Comparison of ENCODE assay signal across 13 cellular contexts in the genomic region with DNA sequence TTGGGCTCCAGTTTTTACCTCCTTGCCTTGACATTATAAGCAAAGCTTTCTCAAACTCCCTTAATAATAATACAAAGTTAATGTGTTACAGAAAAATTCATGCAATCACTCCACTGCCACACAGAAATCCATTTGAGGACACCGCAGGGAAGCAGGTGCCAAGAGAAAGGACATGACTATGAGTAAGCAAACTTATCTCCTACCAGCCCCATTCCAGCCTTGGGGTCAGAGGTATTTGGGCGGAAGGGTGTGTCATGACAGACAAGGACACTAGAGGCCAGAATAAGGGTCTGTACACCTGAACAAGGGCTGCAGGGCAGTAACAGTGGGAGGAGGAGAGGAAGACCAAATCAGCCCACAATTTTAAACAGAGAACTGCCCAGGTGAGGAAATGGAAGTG. TPM values are rescaled to one million over a fixed set of nuclear protein-coding genes. Genes with fewer than 3 reads are reported as not detected.
A peak's percentile ranks its signal among the peaks of the same experiment; 100 is the strongest.
DNase-seq lines count a peak whose midpoint lies in the region; ATAC-seq and TF ChIP-seq lines count a peak whose summit lies in the region.
"Had no signal": no experiment of that assay in that cellular context is flagged by ENCODE, and none has a peak within 500 bp of the region (broad histone marks: within the 10 kb centered on the region; RNA-seq: fewer than 3 reads in every experiment).

No MANE protein-coding gene starts in this region.

- no peak overlapping the region for H2BK5ac ChIP-seq in mesenchymal stem cell (ENCODE audit: low read depth, low read length, poor library complexity, severe bottlenecking)

- no peak overlapping the region for H2BK120ac ChIP-seq in mesenchymal stem cell (ENCODE audit: low read depth, low read length)

- H3K9ac ChIP-seq in mesenchymal stem cell (ENCODE audit: low read length) = peak overlapping the region; percentile 33

- H2BK12ac ChIP-seq in mesenchymal stem cell (ENCODE audit: low read length in 2 of 2) = no peak overlapping the region

- H2BK15ac ChIP-seq in mesenchymal stem cell (ENCODE audit: low read depth, poor library complexity, severe bottlenecking) = no peak overlapping the region

- no peak overlapping the region for H2AK5ac ChIP-seq in mesenchymal stem cell (ENCODE audit: low read length, severe bottlenecking)

- 100% methylated on average over 1 of the region's 2 CpGs for WGBS in mesenchymal stem cell

- H3K27me3 Mint-ChIP-seq in activated naive CD4-positive, alpha-beta T cell treated with anti-CD3 and anti-CD28 coated beads, Interleukin-2, amount 50 U/mL, for 24 hours = no peaks in the 10 kb centered on the region
- no peaks in the 10 kb centered on the region for H3K27me3 Mint-ChIP-seq in activated naive CD8-positive, alpha-beta T cell treated with anti-CD3 and anti-CD28 coated beads, Interleukin-2, amount 10 ng/mL, durations not matched to agents 7 days and 5 days

- no peaks in the 10 kb centered on the region for H3K9me3 ChIP-seq in mesenchymal stem cell (ENCODE audit: control insufficient read depth, low read length)
- no peaks in the 10 kb centered on the region for H3K9me3 ChIP-seq in upper lobe of right lung
- H3K9me3 ChIP-seq: tibial artery had no signal

- no peak overlapping the region for H3K23ac ChIP-seq in mesenchymal stem cell (ENCODE audit: low read length in 2 of 2)

- H3K4me3 Mint-ChIP-seq in activated naive CD4-positive, alpha-beta T cell treated with anti-CD3 and anti-CD28 coated beads, Interleukin-2, amount 50 U/mL, for 24 hours = no peak overlapping the region
- peak overlapping the region; percentile 28 for H3K4me3 Mint-ChIP-seq in activated naive CD8-positive, alpha-beta T cell treated with anti-CD3 and anti-CD28 coated beads, Interleukin-2, amount 10 ng/mL, durations not matched to agents 7 days and 5 days

- H3K79me1 ChIP-seq in mesenchymal stem cell (replicated peaks; ENCODE audit: low read length, poor library complexity, severe bottlenecking) = peaks cover 14% of the 10 kb centered on the region

- no peak for TF ChIP-seq CTCF in upper lobe of right lung (IDR thresholded peaks at IDR 0.05)

- H3K4me1 Mint-ChIP-seq in activated naive CD4-positive, alpha-beta T cell treated with anti-CD3 and anti-CD28 coated beads, Interleukin-2, amount 50 U/mL, for 24 hours = peaks cover 57% of the 10 kb centered on the region
- H3K4me1 Mint-ChIP-seq in activated naive CD8-positive, alpha-beta T cell treated with anti-CD3 and anti-CD28 coated beads, Interleukin-2, amount 10 ng/mL, durations not matched to agents 7 days and 5 days = peaks cover 66% of the 10 kb centered on the region

- H3K27ac ChIP-seq in mesenchymal stem cell (ENCODE audit: low read length, poor library complexity, severe bottlenecking) = peak overlapping the region; percentile 76
- H3K27ac ChIP-seq in upper lobe of right lung = peak overlapping the region; percentile 32
- H3K27ac ChIP-seq: C4-2B, tibial artery had no signal

- no peak overlapping the region for H4K91ac ChIP-seq in mesenchymal stem cell (ENCODE audit: low read length)

- H3K18ac ChIP-seq in mesenchymal stem cell (ENCODE audit: low read depth in 1 of 2, low read length in 2 of 2) = no peak overlapping the region

- H3K4me2 ChIP-seq in mesenchymal stem cell (ENCODE audit: low read length, poor library complexity, severe bottlenecking) = peak overlapping the region; percentile 36

- no peak for ATAC-seq in activated naive CD8-positive, alpha-beta T cell treated with anti-CD3 and anti-CD28 coated beads, Interleukin-2, amount 10 ng/mL, durations not matched to agents 7 days and 5 days (ENCODE audit: low read depth)
- ATAC-seq in upper lobe of right lung (peak; percentile 56), HG03039 (IDR thresholded peaks at IDR 0.05; ENCODE audit: unreplicated experiment) (no peak)

- no peak overlapping the region for H4K8ac ChIP-seq in mesenchymal stem cell (ENCODE audit: low read length)

- intact Hi-C loops in upper lobe of right lung (cut with DNase I) = no loop called here

- no peaks in the 10 kb centered on the region for H3K9me3 Mint-ChIP-seq in activated naive CD4-positive, alpha-beta T cell treated with anti-CD3 and anti-CD28 coated beads, Interleukin-2, amount 50 U/mL, for 24 hours
- no peaks in the 10 kb centered on the region for H3K9me3 Mint-ChIP-seq in activated naive CD8-positive, alpha-beta T cell treated with anti-CD3 and anti-CD28 coated beads, Interleukin-2, amount 10 ng/mL, durations not matched to agents 7 days and 5 days

- no peak overlapping the region for H3K4ac ChIP-seq in mesenchymal stem cell (ENCODE audit: low read depth in 1 of 2, low read length in 2 of 2)

- peaks cover 55 to 78% of the 10 kb centered on the region in 2 experiments for H3K36me3 ChIP-seq in mesenchymal stem cell (ENCODE audit: control insufficient read depth in 1 of 2, insufficient read depth in 2 of 2, low read depth in 1 of 2, low read length in 2 of 2)
- peaks cover 78% of the 10 kb centered on the region for H3K36me3 ChIP-seq in upper lobe of right lung

- peak overlapping the region; percentile 80 for H3K27ac Mint-ChIP-seq in activated naive CD4-positive, alpha-beta T cell treated with anti-CD3 and anti-CD28 coated beads, Interleukin-2, amount 50 U/mL, for 24 hours
- peak overlapping the region; percentile 84 for H3K27ac Mint-ChIP-seq in activated naive CD8-positive, alpha-beta T cell treated with anti-CD3 and anti-CD28 coated beads, Interleukin-2, amount 10 ng/mL, durations not matched to agents 7 days and 5 days

- no peak overlapping the region for H3K14ac ChIP-seq in mesenchymal stem cell (ENCODE audit: low read length in 2 of 2)

- POLR2A ChIA-PET in activated naive CD8-positive, alpha-beta T cell treated with anti-CD3 and anti-CD28 coated beads, Interleukin-2, amount 10 ng/mL, durations not matched to agents 7 days and 5 days (lab: Charles Lee) = interaction anchor here (0.6 to 1.3 kb wide), 5 partner anchors 13 to 128 kb away, joined by 3 to 6 read pairs (median 5); partner anchors contain the start of genes HNRNPUL2 and ZBTB3

- H3K4me1 ChIP-seq in mesenchymal stem cell (ENCODE audit: control insufficient read depth, insufficient read depth, low read depth, low read length) (peaks cover 24% of the 10 kb centered on the region), upper lobe of right lung (peaks cover 16% of the 10 kb centered on the region)

- no peak overlapping the region for H3K4me3 ChIP-seq in mesenchymal stem cell (ENCODE audit: insufficient read depth in 1 of 2, low read depth in 1 of 2, low read length in 2 of 2)
- no peak overlapping the region for H3K4me3 ChIP-seq in upper lobe of right lung
- H3K4me3 ChIP-seq: tibial artery had no signal

- no peaks in the 10 kb centered on the region for H3K27me3 ChIP-seq in mesenchymal stem cell (ENCODE audit: control insufficient read depth in 1 of 2, insufficient read depth in 1 of 2, low read length in 2 of 2)
- H3K27me3 ChIP-seq in upper lobe of right lung = no peaks in the 10 kb centered on the region
- H3K27me3 ChIP-seq: tibial artery had no signal

- H2AFZ ChIP-seq in mesenchymal stem cell (ENCODE audit: low read depth, low read length) = no peak overlapping the region

- peaks cover 19% of the 10 kb centered on the region for H3K36me3 Mint-ChIP-seq in activated naive CD4-positive, alpha-beta T cell treated with anti-CD3 and anti-CD28 coated beads, Interleukin-2, amount 50 U/mL, for 24 hours
- H3K36me3 Mint-ChIP-seq in activated naive CD8-positive, alpha-beta T cell treated with anti-CD3 and anti-CD28 coated beads, Interleukin-2, amount 10 ng/mL, durations not matched to agents 7 days and 5 days = peaks cover 43% of the 10 kb centered on the region

- no peak for DNase-seq in activated naive CD4-positive, alpha-beta T cell treated with Interleukin-2 at 50 U/mL for 16 hours
- peak; percentile 10 for DNase-seq in activated naive CD8-positive, alpha-beta T cell treated with anti-CD3 and anti-CD28 coated beads, Interleukin-2, amount 10 ng/mL, durations not matched to agents 7 days and 5 days
- DNase-seq in mesenchymal stem cell (no peak), upper lobe of right lung (no peak), HK-2 (ENCODE audit: unreplicated experiment) (no peak), MV-4-11 (lab: John Stamatoyannopoulos, UW) (no peak)
- DNase-seq: activated CD4-positive, alpha-beta T cell treated with anti-CD3 and anti-CD28 coated beads, Interleukin-2, amount 50 U/mL, for 48 hours; GOT3; KBM-7 had no signal

RNA-seq across cellular contexts. Expression of gene GNG3, which starts 5.9 kb away (rescaled TPM):
- total RNA-seq in activated naive CD8-positive, alpha-beta T cell treated with anti-CD3 and anti-CD28 coated beads, Interleukin-2, amount 10 ng/mL, durations not matched to agents 7 days and 5 days = not detected
- 0.10 TPM for polyA plus RNA-seq in mesenchymal stem cell (2013, experiment 1 of 2)
- polyA plus RNA-seq in mesenchymal stem cell (2013, experiment 2 of 2) = 0.07 TPM
- total RNA-seq in upper lobe of right lung = not detected

RNA-seq across cellular contexts. Expression of gene BSCL2, which starts 6.1 kb away (rescaled TPM):
- total RNA-seq in activated naive CD8-positive, alpha-beta T cell treated with anti-CD3 and anti-CD28 coated beads, Interleukin-2, amount 10 ng/mL, durations not matched to agents 7 days and 5 days = 10 to 100 TPM; 29.9 to 39.4 TPM
- 41.4 TPM for polyA plus RNA-seq in mesenchymal stem cell (2013, experiment 1 of 2)
- 41.0 TPM for polyA plus RNA-seq in mesenchymal stem cell (2013, experiment 2 of 2)
- total RNA-seq in upper lobe of right lung = 65.6 TPM

RNA-seq across cellular contexts. Expression of gene HNRNPUL2, which starts 13.9 kb away (rescaled TPM):
- 10 to 100 TPM; 67.9 to 72.5 TPM for total RNA-seq in activated naive CD8-positive, alpha-beta T cell treated with anti-CD3 and anti-CD28 coated beads, Interleukin-2, amount 10 ng/mL, durations not matched to agents 7 days and 5 days
- 29.8 TPM for polyA plus RNA-seq in mesenchymal stem cell (2013, experiment 1 of 2)
- 28.0 TPM for polyA plus RNA-seq in mesenchymal stem cell (2013, experiment 2 of 2)
- total RNA-seq in upper lobe of right lung = 43.1 TPM

RNA-seq across cellular contexts. Expression of gene TTC9C, which starts 14.9 kb away (rescaled TPM):
- total RNA-seq in activated naive CD8-positive, alpha-beta T cell treated with anti-CD3 and anti-CD28 coated beads, Interleukin-2, amount 10 ng/mL, durations not matched to agents 7 days and 5 days = 10 to 100 TPM; 49.5 to 56.4 TPM
- polyA plus RNA-seq in mesenchymal stem cell (2013, experiment 1 of 2) = 65.8 TPM
- 64.2 TPM for polyA plus RNA-seq in mesenchymal stem cell (2013, experiment 2 of 2)
- total RNA-seq in upper lobe of right lung = 31.3 TPM

RNA-seq across cellular contexts. Expression of gene LRRN4CL, which starts 24.0 kb away (rescaled TPM):
- under 1 TPM; 0.19 to 0.23 TPM for total RNA-seq in activated naive CD8-positive, alpha-beta T cell treated with anti-CD3 and anti-CD28 coated beads, Interleukin-2, amount 10 ng/mL, durations not matched to agents 7 days and 5 days
- polyA plus RNA-seq in mesenchymal stem cell (2013, experiment 1 of 2) = 3.7 TPM
- 4.0 TPM for polyA plus RNA-seq in mesenchymal stem cell (2013, experiment 2 of 2)
- total RNA-seq in upper lobe of right lung = 2.0 TPM
